Comparison of ENCODE assay signal across 1 cellular context in the genomic region with DNA sequence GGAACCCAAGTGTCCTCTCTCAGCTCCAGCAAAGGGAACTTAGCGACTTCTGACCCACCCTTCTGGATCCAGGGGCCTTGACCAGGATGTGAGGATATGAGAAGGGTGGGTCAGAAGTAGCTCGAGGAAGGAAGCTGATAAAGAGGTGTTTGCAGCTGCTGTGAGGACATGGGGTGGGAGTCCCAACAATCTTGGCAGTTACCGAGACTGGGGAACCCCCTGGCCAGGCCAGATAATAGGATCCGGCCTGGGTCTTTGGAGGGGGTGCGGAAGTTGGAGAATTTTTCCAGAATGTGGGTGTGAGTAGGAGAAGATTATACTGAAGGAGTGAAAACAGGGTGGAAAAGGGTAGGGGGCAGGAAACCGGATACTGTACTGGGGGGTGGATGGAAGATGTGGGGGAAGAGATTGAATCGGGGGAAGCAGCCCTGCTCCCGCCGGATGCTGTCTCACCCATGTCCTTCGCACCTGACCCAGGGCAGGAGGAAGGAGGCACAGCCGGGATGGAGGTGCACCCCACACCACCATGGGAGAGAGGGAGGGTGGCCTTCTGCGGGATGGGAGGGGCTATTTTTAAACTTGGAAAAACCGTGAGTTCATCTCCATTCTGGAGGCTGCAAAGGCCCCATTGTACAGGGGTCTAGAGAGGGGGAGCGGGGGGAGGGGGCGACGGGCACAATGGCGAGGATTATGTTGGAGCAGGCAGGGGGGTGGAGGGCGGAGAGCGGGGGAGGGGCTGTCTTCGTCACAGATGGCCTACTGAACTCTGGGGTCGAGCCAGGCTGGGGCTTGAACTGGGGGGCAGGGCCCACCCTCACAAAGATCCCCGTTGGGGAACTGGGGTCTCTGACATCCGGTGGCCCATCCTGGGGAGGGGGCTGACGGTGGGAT.
A peak's percentile ranks its signal among the peaks of the same experiment; 100 is the strongest.
TF ChIP-seq lines count a peak whose summit lies in the region.

No MANE protein-coding gene starts in this region.

TF ChIP-seq in H1, 55 proteins besides CTCF, POLR2A, EP300 and RAD21:
- 0 out of 2 replicates have a peak, but pooled peaks have one; percentile 29 for TF ChIP-seq RBBP5 (IDR thresholded peaks at IDR 0.05; ENCODE audit: borderline replicate concordance, low read depth, low read length)
- TF ChIP-seq CREB1 (IDR thresholded peaks at IDR 0.05), result peak; percentile 45; the same call in 1 of the 2 replicates
- TF ChIP-seq GTF2F1 (IDR thresholded peaks at IDR 0.05; ENCODE audit: borderline replicate concordance, low read depth, low read length), result no peak
- TF ChIP-seq KDM4A (IDR thresholded peaks at IDR 0.05; ENCODE audit: low read depth, low read length, severe bottlenecking), result no peak
- no peak for TF ChIP-seq SP4 (IDR thresholded peaks at IDR 0.05; ENCODE audit: low read length)
- TF ChIP-seq SUZ12 (IDR thresholded peaks at IDR 0.05; ENCODE audit: low read length), result no peak
- TF ChIP-seq EZH2 (IDR thresholded peaks at IDR 0.05; ENCODE audit: low read depth, low read length, severe bottlenecking), result no peak
- TF ChIP-seq, protein P1, sequence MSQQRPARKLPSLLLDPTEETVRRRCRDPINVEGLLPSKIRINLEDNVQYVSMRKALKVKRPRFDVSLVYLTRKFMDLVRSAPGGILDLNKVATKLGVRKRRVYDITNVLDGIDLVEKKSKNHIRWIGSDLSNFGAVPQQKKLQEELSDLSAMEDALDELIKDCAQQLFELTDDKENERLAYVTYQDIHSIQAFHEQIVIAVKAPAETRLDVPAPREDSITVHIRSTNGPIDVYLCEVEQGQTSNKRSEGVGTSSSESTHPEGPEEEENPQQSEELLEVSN (IDR thresholded peaks at IDR 0.05), result peak; percentile 62
- TF ChIP-seq, protein P2, sequence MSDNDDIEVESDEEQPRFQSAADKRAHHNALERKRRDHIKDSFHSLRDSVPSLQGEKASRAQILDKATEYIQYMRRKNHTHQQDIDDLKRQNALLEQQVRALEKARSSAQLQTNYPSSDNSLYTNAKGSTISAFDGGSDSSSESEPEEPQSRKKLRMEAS (IDR thresholded peaks at IDR 0.05), result peak; percentile 32; the same call in 1 of the 2 replicates
